In genomic region chr9:91897201-91897600, GRCh38 we compare ENCODE assay signal across 16 cellular contexts. TPM values are rescaled to one million over a fixed set of nuclear protein-coding genes. Genes with fewer than 3 reads are reported as not detected.
DNase-seq lines count a peak whose midpoint lies in the region; ATAC-seq and TF ChIP-seq lines count a peak whose summit lies in the region.
"Had no signal": no experiment of that assay in that cellular context is flagged by ENCODE, and none has a peak within 500 bp of the region (broad histone marks: within the 10 kb centered on the region; RNA-seq: fewer than 3 reads in every experiment).

No MANE protein-coding gene starts in this region.

- ATAC-seq in HG03097 (IDR thresholded peaks at IDR 0.05; ENCODE audit: low FRiP score, unreplicated experiment) = no peak
- no peak for ATAC-seq in HG03045 (IDR thresholded peaks at IDR 0.05; ENCODE audit: unreplicated experiment)

- H2AFZ ChIP-seq in parathyroid adenoma = no peak overlapping the region
- H2AFZ ChIP-seq: PC-9 had no signal

- TF ChIP-seq CTCF in BE2C (IDR thresholded peaks at IDR 0.05; ENCODE audit: low read depth, low read length) = no peak
- no peak for TF ChIP-seq CTCF in fibroblast of mammary gland (conservative IDR thresholded peaks at IDR 0.05; ENCODE audit: control insufficient read depth, insufficient read depth, low read depth, low read length)
- TF ChIP-seq CTCF in parathyroid adenoma (IDR thresholded peaks at IDR 0.05) = no peak

- H3K4me3 ChIP-seq in BE2C (ENCODE audit: low read depth, low read length) (peak overlapping the region; percentile 15), adipocyte (ENCODE audit: low read length) (peak overlapping the region; percentile 36), fibroblast of mammary gland (ENCODE audit: control insufficient read depth, low read depth, low read length) (no peak overlapping the region), parathyroid adenoma (ENCODE audit: low read depth, low read length) (no peak overlapping the region)
- H3K4me3 ChIP-seq: coronary artery, MG63, PC-9, SJCRH30 had no signal

- no peaks in the 10 kb centered on the region for H3K36me3 ChIP-seq in BE2C
- H3K36me3 ChIP-seq in adipocyte (ENCODE audit: control insufficient read depth, insufficient read depth, low read length, severe bottlenecking) = no peaks in the 10 kb centered on the region
- H3K36me3 ChIP-seq in parathyroid adenoma (ENCODE audit: control insufficient read depth, insufficient read depth, low read length) = no peaks in the 10 kb centered on the region
- H3K36me3 ChIP-seq: MG63, SJCRH30 had no signal

- no peak for DNase-seq in BE2C
- DNase-seq in adipocyte (ENCODE audit: low read depth) = no peak
- peak; percentile 68 for DNase-seq in fibroblast of mammary gland (ENCODE audit: low read depth)
- no peak for DNase-seq in activated gamma-delta T cell (lab: John Stamatoyannopoulos, UW)
- DNase-seq in globus pallidus (ENCODE audit: low spot score) = no peak
- DNase-seq: activated T-cell treated with anti-CD3 and anti-CD28 coated beads, Interleukin-2, amount 50 U/mL, for 48 hours; CD4-positive, alpha-beta memory T cell; H9; MG63; PC-9; SJCRH30 had no signal

- H3K79me2 ChIP-seq in parathyroid adenoma = peaks cover 4% of the 10 kb centered on the region

- no peaks in the 10 kb centered on the region for H3K9me3 ChIP-seq in BE2C
- no peaks in the 10 kb centered on the region for H3K9me3 ChIP-seq in adipocyte (ENCODE audit: control insufficient read depth, low read length)
- H3K9me3 ChIP-seq in parathyroid adenoma (ENCODE audit: control insufficient read depth, low read length) = no peaks in the 10 kb centered on the region
- H3K9me3 ChIP-seq: MG63, SJCRH30 had no signal

- H3K27ac ChIP-seq in parathyroid adenoma = peak overlapping the region; percentile 84
- H3K27ac ChIP-seq: coronary artery, foreskin keratinocyte, PC-9, SJCRH30 had no signal

- H3K9ac ChIP-seq in adipocyte (ENCODE audit: low read length) (peak overlapping the region; percentile 49), parathyroid adenoma (no peak overlapping the region)

- H3K27me3 ChIP-seq in BE2C (no peaks in the 10 kb centered on the region), adipocyte (replicated peaks; ENCODE audit: control insufficient read depth, insufficient read depth, low read length) (no peaks in the 10 kb centered on the region), parathyroid adenoma (ENCODE audit: control insufficient read depth, insufficient read depth, low read length) (no peaks in the 10 kb centered on the region)
- H3K27me3 ChIP-seq: foreskin keratinocyte, MG63 had no signal

- H3K4me1 ChIP-seq in BE2C (peaks cover 59% of the 10 kb centered on the region), adipocyte (ENCODE audit: control insufficient read depth, insufficient read depth, low read length) (peaks cover 36% of the 10 kb centered on the region), parathyroid adenoma (peaks cover 8% of the 10 kb centered on the region)
- H3K4me1 ChIP-seq: foreskin keratinocyte, SJCRH30 had no signal

- no peak overlapping the region for H3K4me2 ChIP-seq in parathyroid adenoma (ENCODE audit: low read length)
- H3K4me2 ChIP-seq: PC-9 had no signal

RNA-seq across cellular contexts. Expression of gene ROR2, which starts 52.8 kb away (rescaled TPM):
- 51.1 TPM for polyA plus RNA-seq in BE2C (2012; ENCODE audit: insufficient read depth, insufficient read length, low read depth)

Comparison
In these comparisons a context has a peak if more than half of its experiments do, and no peak if none do; other contexts are left out.
1. H3K4me3 ChIP-seq: peak in BE2C (single experiment) and adipocyte (single experiment); none in fibroblast of mammary gland (single experiment) and parathyroid adenoma (single experiment).